Comparison of ENCODE assay signal across 8 cellular contexts in genomic region chr16:48164907-48165715, GRCh38. TPM values are rescaled to one million over a fixed set of nuclear protein-coding genes. Genes with fewer than 3 reads are reported as not detected.
DNase-seq lines count a peak whose midpoint lies in the region; ATAC-seq and TF ChIP-seq lines count a peak whose summit lies in the region.

No MANE protein-coding gene starts in this region.

- ATAC-seq in GM18502 (IDR thresholded peaks at IDR 0.05; ENCODE audit: poor library complexity, unreplicated experiment) (peak; percentile 85), HG03097 (IDR thresholded peaks at IDR 0.05; ENCODE audit: low FRiP score, unreplicated experiment) (peak; percentile 73)

- TF ChIP-seq POLR2A in lower leg skin (IDR thresholded peaks at IDR 0.05) = no peak

- peak; percentile 88 for TF ChIP-seq CTCF in 22Rv1 (IDR thresholded peaks at IDR 0.05)
- peak in 1 of 3 donors; percentile 53 for TF ChIP-seq CTCF in lower leg skin (IDR thresholded peaks at IDR 0.05)

- intact Hi-C loops in lower leg skin (cut with DNase I; ENCODE audit: low total_unique reads) = no loop called here

- DNase-seq in NCI-H526 (lab: John Stamatoyannopoulos, UW) (peak; percentile 5 to 59), dermis microvascular lymphatic vessel endothelial cell (ENCODE audit: low read depth in 2 of 2) (peak; percentile 30 to 58), lower leg skin (ENCODE audit: low spot score in 2 of 2) (peak; percentile 64 to 94)
- DNase-seq in activated CD4-positive, alpha-beta T cell treated with anti-CD3 and anti-CD28 coated beads, Interleukin-2, amount 50 U/mL, for 24 hours (ENCODE audit: low read depth in 1 of 2, low spot score in 1 of 2) = peak; percentile 52 to 56
- DNase-seq in stimulated activated CD4-positive, alpha-beta T cell treated with anti-CD3 and anti-CD28 coated beads, TNF-alpha, amount 100 ng/mL, for 24 hours (ENCODE audit: low read depth in 3 of 3) = peak; percentile 36 to 64 (median 44)

- peak overlapping the region; percentile 99 for H3K27ac ChIP-seq in 22Rv1

- no peak overlapping the region for H3K4me3 ChIP-seq in lower leg skin (ENCODE audit: low read depth, poor library complexity, severe bottlenecking)

- 27 to 36% methylated on average over 16 of the region's 16 CpGs for WGBS in lower leg skin, 2 donors

RNA-seq across cellular contexts. Expression of gene ABCC12, which starts 9.3 kb away (rescaled TPM):
- not detected in 2 replicates for total RNA-seq in dermis microvascular lymphatic vessel endothelial cell
- total RNA-seq in lower leg skin = under 1 TPM in 1 of 4 donors, not detected in 3; 0.16 TPM
